In the genomic region with DNA sequence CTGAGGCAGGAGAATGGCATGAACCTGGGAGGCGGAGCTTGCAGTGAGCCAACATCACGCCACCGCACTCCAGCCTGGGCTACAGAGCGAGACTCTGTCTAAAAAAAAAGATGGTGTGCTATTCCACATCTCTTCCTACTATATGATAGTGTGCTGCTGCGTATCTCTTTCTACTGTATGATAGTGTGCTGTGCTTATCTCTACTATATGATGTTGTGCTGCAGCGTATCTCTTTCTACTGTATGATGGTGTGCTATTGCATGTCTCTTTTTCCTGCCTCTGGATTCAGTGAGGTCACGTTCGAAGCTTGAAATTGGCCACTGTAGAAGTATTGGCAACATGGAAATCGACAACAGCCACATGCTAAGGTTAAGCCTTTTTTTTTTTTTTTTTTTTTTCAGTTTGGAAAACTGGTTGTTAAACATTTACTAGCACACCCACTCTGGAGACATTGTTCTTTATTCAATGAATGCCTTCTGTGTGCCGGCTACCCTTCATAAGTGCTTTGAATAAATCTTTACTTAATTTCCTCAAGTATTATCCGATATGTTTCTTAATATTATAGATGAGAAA, we compare ENCODE assay signal across 28 cellular contexts. TPM values are rescaled to one million over a fixed set of nuclear protein-coding genes. Genes with fewer than 3 reads are reported as not detected.
A peak's percentile ranks its signal among the peaks of the same experiment; 100 is the strongest.
DNase-seq lines count a peak whose midpoint lies in the region; ATAC-seq, FAIRE-seq and TF ChIP-seq lines count a peak whose summit lies in the region.
"Had no signal": no experiment of that assay in that cellular context is flagged by ENCODE, and none has a peak within 500 bp of the region (broad histone marks: within the 10 kb centered on the region; RNA-seq: fewer than 3 reads in every experiment).

No MANE protein-coding gene starts in this region.

- 51 to 57% methylated on average over 11 of the region's 11 CpGs for WGBS in pancreas, 2 donors

- in situ Hi-C loops in GM13976 (cut with MboI; ENCODE audit: low sequenced_read_pairs, unreplicated experiment) = no loop called here

- H3K4me3 ChIP-seq in pancreas = no peak overlapping the region
- H3K4me3 ChIP-seq: GM23248, PC-9, SJSA1 had no signal

- no peaks in the 10 kb centered on the region for H3K36me3 ChIP-seq in pancreas

- intact Hi-C loops in pancreas (cut with DNase I) = no loop called here
- intact Hi-C loops in left ventricle myocardium superior (cut with micrococcal nuclease) = no loop called here

- no peak for TF ChIP-seq CTCF in pancreas (IDR thresholded peaks at IDR 0.05)
- TF ChIP-seq CTCF in GM13976 (IDR thresholded peaks at IDR 0.05; ENCODE audit: borderline replicate concordance, control extremely low read depth, extremely low read depth, insufficient read depth, missing control alignments) = no peak

- H3K27me3 ChIP-seq in pancreas = no peaks in the 10 kb centered on the region
- H3K27me3 ChIP-seq: SJSA1 had no signal

- H3K4me1 ChIP-seq in pancreas = peaks cover 0 to 12% (median 4%) of the 10 kb centered on the region in 3 donors

- peak; percentile 40 for DNase-seq in DMS53 treated with DMSO at 0.1 percent for 48 hours (lab: John Stamatoyannopoulos, UW; ENCODE audit: unreplicated experiment)
- DNase-seq in left lobe of liver (ENCODE audit: low spot score) = no peak
- no peak for DNase-seq in pancreas
- no peak for DNase-seq in GM13976 (ENCODE audit: low spot score)
- DNase-seq in left ventricle myocardium superior = no peak
- DNase-seq in HuH-7.5 (ENCODE audit: low spot score) = no peak
- DNase-seq: C1 segment of cervical spinal cord; CD4-positive, alpha-beta memory T cell; COR-L47; DMS79 treated with DMSO at 0.1 percent for 48 hours; GF-D8; GM23248; H7; MM.1S; NCI-H1694; NCI-H2029 treated with DMSO at 0.1 percent for 48 hours; NCI-H446 treated with DMSO at 0.1 percent for 48 hours; NCI-H82; NK-92 treated with Interleukin-12 subunit alpha and Interleukin-12 subunit beta, amount 100 ng/mL, for 24 hours; PC-9 had no signal

- FAIRE-seq in islet of Langerhans (lab: Jason Lieb, UNC) (peak; percentile 47), pancreas (lab: Jason Lieb, UNC) (no peak)
- FAIRE-seq: GM12891, GM19239, HTR-8/SVneo had no signal

- no peak overlapping the region for H3K27ac ChIP-seq in pancreas
- H3K27ac ChIP-seq: GM23248, KMS-11, PC-9, SJSA1 had no signal

- no peaks in the 10 kb centered on the region for H3K9me3 ChIP-seq in pancreas
- H3K9me3 ChIP-seq: SJSA1 had no signal

- ATAC-seq in left lobe of liver = peak; percentile 83
- peak; percentile 28 to 80 (median 78) for ATAC-seq in pancreas
- ATAC-seq in HG03039 (IDR thresholded peaks at IDR 0.05; ENCODE audit: unreplicated experiment) = no peak
- no peak for ATAC-seq in left ventricle myocardium superior
- ATAC-seq: Right ventricle myocardium inferior had no signal

RNA-seq across cellular contexts. Expression of a gene that starts 31.0 kb away (rescaled TPM):
- 9.0 TPM for total RNA-seq in left lobe of liver
- 10 to 100 TPM in 5 of 6 donors, 1 to 10 TPM in 1; 9.4 to 20.6 (median 11.7) TPM for total RNA-seq in pancreas
- 10 to 100 TPM in 1 of 2 donors, 1 to 10 TPM in 1; 9.2 to 11.6 TPM for polyA plus RNA-seq in pancreas
- total RNA-seq in left ventricle myocardium superior = 14.3 TPM

RNA-seq across cellular contexts. Expression of a gene that starts 31.3 kb away (rescaled TPM):
- 0.08 TPM for total RNA-seq in left lobe of liver
- under 1 TPM; 0.06 to 0.59 (median 0.17) TPM for total RNA-seq in pancreas
- polyA plus RNA-seq in pancreas = under 1 TPM in 1 of 2 donors, not detected in 1; 0.35 TPM
- 0.10 TPM for total RNA-seq in left ventricle myocardium superior
- total RNA-seq: Right ventricle myocardium inferior had no signal
- polyA plus RNA-seq: CD4-positive, alpha-beta memory T cell; GM23248 had no signal

Comparison
In these comparisons a context has a peak if more than half of its experiments do, and no peak if none do; other contexts are left out.
1. ATAC-seq: peak in left lobe of liver (single experiment) and pancreas (4 of 4); none in HG03039 (single experiment) and left ventricle myocardium superior (single experiment).